ENCODE assay signal across 8 cellular contexts in the genomic region with DNA sequence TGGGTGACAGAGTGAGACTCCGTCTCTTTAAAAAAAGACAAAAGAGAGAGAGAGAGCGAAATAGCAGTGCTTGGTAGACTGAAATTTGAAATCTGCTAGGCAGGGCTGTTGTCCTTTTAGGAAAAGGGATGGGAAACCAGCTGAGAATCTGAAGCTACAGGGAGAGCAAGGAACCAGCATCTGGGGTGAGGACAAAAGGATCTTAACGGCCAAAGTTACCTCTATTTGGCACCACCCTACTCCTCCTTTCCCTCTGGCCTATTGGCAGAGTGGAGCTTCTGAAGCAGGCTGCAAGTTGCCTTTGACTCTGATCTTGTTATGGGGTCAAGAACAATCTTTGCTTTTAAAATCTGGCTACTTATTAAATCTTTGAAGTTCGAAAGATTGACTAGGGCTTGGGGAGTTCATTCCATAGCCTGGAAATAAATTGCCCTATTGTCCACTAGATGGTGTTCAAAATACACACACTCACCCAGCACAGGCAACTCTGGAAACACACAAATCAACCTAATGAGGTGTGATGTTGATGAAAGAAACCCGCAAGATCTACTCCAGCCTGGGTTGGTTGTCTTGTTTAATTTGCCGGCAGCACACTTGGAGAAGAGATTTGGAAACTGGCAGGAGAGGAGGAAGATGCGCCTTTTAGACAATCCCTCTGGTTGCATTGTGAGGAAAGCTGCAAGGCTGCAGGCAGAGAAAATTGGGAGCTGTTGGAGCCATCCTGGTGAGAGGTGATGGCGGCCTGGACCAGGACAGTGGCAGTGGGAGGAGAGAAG. TPM values are rescaled to one million over a fixed set of nuclear protein-coding genes. Genes with fewer than 3 reads are reported as not detected.
A peak's percentile ranks its signal among the peaks of the same experiment; 100 is the strongest.
DNase-seq lines count a peak whose midpoint lies in the region; ATAC-seq, FAIRE-seq and TF ChIP-seq lines count a peak whose summit lies in the region.

No MANE protein-coding gene starts in this region.

- peaks cover 3% of the 10 kb centered on the region for H3K9me3 Mint-ChIP-seq in endodermal cell

- H3K4me1 Mint-ChIP-seq in endodermal cell, result peaks cover 7% of the 10 kb centered on the region

- H3K27me3 ChIP-seq in endodermal cell (ENCODE audit: control insufficient read depth, insufficient read depth, low read length, poor library complexity, severe bottlenecking), result no peaks in the 10 kb centered on the region

- intact Hi-C loops in Right ventricle myocardium inferior (cut with DNase I) (loop anchor here (10.0 kb wide), 3 partner anchors 120 to 400 kb away; a partner anchor contains a TSS), cardiac septum (cut with DNase I) (loop anchor here (5.0 to 10.0 kb wide), 3 partner anchors 108 to 400 kb away; no protein-coding TSS in a partner anchor)

- no peaks in the 10 kb centered on the region for H3K9me3 ChIP-seq in endodermal cell (ENCODE audit: control insufficient read depth, low read length)

- H3K27ac ChIP-seq in endodermal cell (ENCODE audit: low read depth, low read length), result no peak overlapping the region

- DNase-seq in Right ventricle myocardium inferior (ENCODE audit: missing footprints) (no peak), cardiac septum (ENCODE audit: low spot score) (no peak), RCC 7860 (ENCODE audit: low spot score) (peak; percentile 15), endodermal cell (peak; percentile 54), myocyte (ENCODE audit: low read depth) (peak; percentile 41)
- DNase-seq in Jurkat, Clone E6-1 (ENCODE audit: low read depth, low spot score), result peak; percentile 68

- ATAC-seq in Right ventricle myocardium inferior, result peak; percentile 80
- ATAC-seq in HG03280 (IDR thresholded peaks at IDR 0.05; ENCODE audit: unreplicated experiment), result no peak
- ATAC-seq in HG02840 (IDR thresholded peaks at IDR 0.05; ENCODE audit: low FRiP score, unreplicated experiment), result no peak

- H3K36me3 ChIP-seq in endodermal cell (ENCODE audit: control insufficient read depth, insufficient read depth, low read length), result no peaks in the 10 kb centered on the region

- H3K36me3 Mint-ChIP-seq in endodermal cell (ENCODE audit: low read depth), result no peaks in the 10 kb centered on the region

- WGBS in endodermal cell (ENCODE audit: insufficient coverage in 1 of 2, insufficient read length in 1 of 2), 2 experiments, result 67 to 83% methylated on average over 2 to 8 of the region's 8 CpGs

- peaks cover 1% of the 10 kb centered on the region for H3K27me3 Mint-ChIP-seq in endodermal cell (ENCODE audit: insufficient read depth)

- H3K4me1 ChIP-seq in endodermal cell (ENCODE audit: control insufficient read depth, insufficient read depth, low read length), result no peaks in the 10 kb centered on the region

- H3K27ac Mint-ChIP-seq in endodermal cell, result no peak overlapping the region

- FAIRE-seq in RCC 7860 (lab: Jason Lieb, UNC), result no peak

- no peak overlapping the region for H3K4me3 Mint-ChIP-seq in endodermal cell

- H3K9ac ChIP-seq in endodermal cell (ENCODE audit: extremely low read depth, low read length, poor library complexity, severe bottlenecking), result no peak overlapping the region

- H3K4me3 ChIP-seq in Jurkat, Clone E6-1 (ENCODE audit: low read length), result no peak overlapping the region
- H3K4me3 ChIP-seq in endodermal cell (ENCODE audit: low read length), result no peak overlapping the region

- peak; percentile 70 for TF ChIP-seq CTCF in endodermal cell (conservative IDR thresholded peaks at IDR 0.05)

RNA-seq across cellular contexts. Expression of a gene that starts 16.5 kb away (rescaled TPM):
- total RNA-seq in Right ventricle myocardium inferior (154 TPM), cardiac septum (87.1 TPM), endodermal cell (100 to 1,000 TPM; 170 to 173 TPM), myocyte (69.2 and 79.3 TPM in 2 replicates)
- polyA plus RNA-seq in Jurkat, Clone E6-1 (2012; ENCODE audit: insufficient read depth, insufficient read length), result 142 TPM
- polyA plus RNA-seq in endodermal cell (2013, experiment 1 of 2), result 196 TPM
- polyA plus RNA-seq in endodermal cell (2013, experiment 2 of 2), result 182 TPM
- polyA plus RNA-seq in myocyte (2012), result 39.8 TPM

Comparison
In these comparisons a context has a peak if more than half of its experiments do, and no peak if none do; other contexts are left out.
1. DNase-seq: peak in Jurkat, Clone E6-1 (single experiment), RCC 7860 (single experiment), endodermal cell (single experiment) and myocyte (single experiment); none in Right ventricle myocardium inferior (single experiment) and cardiac septum (single experiment).